Comparison of ENCODE assay signal across 8 cellular contexts in genomic region chr20:13219327-13220193, GRCh38. TPM values are rescaled to one million over a fixed set of nuclear protein-coding genes. Genes with fewer than 3 reads are reported as not detected.
A peak's percentile ranks its signal among the peaks of the same experiment; 100 is the strongest.
DNase-seq lines count a peak whose midpoint lies in the region; ATAC-seq, FAIRE-seq and TF ChIP-seq lines count a peak whose summit lies in the region.

No MANE protein-coding gene starts in this region.

- peak overlapping the region; percentile 97 for H3K4me2 ChIP-seq in A549

- TF ChIP-seq CTCF in A549 (IDR thresholded peaks at IDR 0.05) = no peak
- TF ChIP-seq CTCF in nephron progenitor cell (IDR thresholded peaks at IDR 0.05) = no peak

- H3K27ac Mint-ChIP-seq in nephron progenitor cell = no peak overlapping the region

- peaks cover 37% of the 10 kb centered on the region for H3K27me3 Mint-ChIP-seq in nephron progenitor cell (ENCODE audit: low read depth, poor library complexity)

- CTCF ChIA-PET in A549 (lab: Yijun Ruan, JAX) = no interaction called here

- no peak for TF ChIP-seq POLR2A in A549 (IDR thresholded peaks at IDR 0.05; ENCODE audit: low read length)

- no peak for TF ChIP-seq RAD21 in A549 (conservative IDR thresholded peaks at IDR 0.05 in 1 of 2, IDR thresholded peaks at IDR 0.05 in 1 of 2)

- H3K27ac ChIP-seq in A549 (no peak overlapping the region), esophagus (ENCODE audit: low read depth in 2 of 2, low read length in 1 of 2) (no peak overlapping the region)

- H3K36me3 Mint-ChIP-seq in nephron progenitor cell (ENCODE audit: low read depth) = no peaks in the 10 kb centered on the region

- 40% methylated on average over 38 of the region's 38 CpGs for WGBS in A549 (ENCODE audit: missing lambda C conversion rate)
- 20 to 31% methylated on average over 38 of the region's 38 CpGs for WGBS in esophagus, 2 donors

- in situ Hi-C loops in ACHN (cut with HindIII; ENCODE audit: low pct_ligation_motif_present, low pct_unique_long_range_greater_than_20kb, low sequenced_read_pairs) = no loop called here

- no peak for FAIRE-seq in A549 (lab: Jason Lieb, UNC)

- peaks cover 67% of the 10 kb centered on the region for H3K4me1 Mint-ChIP-seq in nephron progenitor cell

- peak overlapping the region; percentile 84 for H3K4me3 Mint-ChIP-seq in nephron progenitor cell

- DNase-seq in A549 (ENCODE audit: low read depth in 1 of 2, low spot score in 1 of 2) (no peak), NT2/D1 (ENCODE audit: low read depth, low spot score) (no peak), nephron progenitor cell (no peak), iPS-NIHi11 (ENCODE audit: low spot score) (no peak), ACHN (no peak)

- POLR2A ChIA-PET in A549 (lab: Yijun Ruan, JAX) = no interaction called here

- H3K9me3 ChIP-seq in A549 = no peaks in the 10 kb centered on the region
- no peaks in the 10 kb centered on the region for H3K9me3 ChIP-seq in NT2/D1 (ENCODE audit: insufficient read depth, low read length)
- H3K9me3 ChIP-seq in esophagus (ENCODE audit: control insufficient read depth in 2 of 2, insufficient read depth in 1 of 2, low read depth in 1 of 2, low read length in 1 of 2) = no peaks in the 10 kb centered on the region

- H3K36me3 ChIP-seq in NT2/D1 (ENCODE audit: insufficient read depth, insufficient read length, low read length) = no peaks in the 10 kb centered on the region
- H3K36me3 ChIP-seq in esophagus (ENCODE audit: control insufficient read depth in 2 of 2, insufficient read depth in 2 of 2, low read length in 1 of 2) = no peaks in the 10 kb centered on the region

- H3K9me3 Mint-ChIP-seq in nephron progenitor cell = no peaks in the 10 kb centered on the region

- peak overlapping the region; percentile 56 for H3K9ac ChIP-seq in NT2/D1 (ENCODE audit: insufficient read length, low read depth)

- ATAC-seq in A549 = no peak; a peak in 1 of 6 replicates
- ATAC-seq in GM21723 (IDR thresholded peaks at IDR 0.05; ENCODE audit: unreplicated experiment) = no peak
- ATAC-seq in HG02642 (IDR thresholded peaks at IDR 0.05; ENCODE audit: poor library complexity, unreplicated experiment) = no peak

- H3K4me1 ChIP-seq in A549 (peaks cover 11% of the 10 kb centered on the region; the same call in 2 of the 3 replicates), NT2/D1 (ENCODE audit: insufficient read depth, insufficient read length) (no peaks in the 10 kb centered on the region), esophagus (ENCODE audit: control insufficient read depth in 2 of 2, insufficient read depth in 2 of 2, low read length in 1 of 2) (peaks cover 4 to 13% of the 10 kb centered on the region in 2 donors)

- no peak for TF ChIP-seq EP300 in A549 (IDR thresholded peaks at IDR 0.05)

- peak overlapping the region; percentile 86 for H3K4me3 ChIP-seq in A549
- peak overlapping the region; percentile 39 for H3K4me3 ChIP-seq in NT2/D1 (ENCODE audit: insufficient read length, low read depth)
- peak overlapping the region; percentile 52 to 65 for H3K4me3 ChIP-seq in esophagus (ENCODE audit: low read depth in 1 of 2, low read length in 2 of 2)

- H3K27me3 ChIP-seq in NT2/D1 (ENCODE audit: insufficient read depth, insufficient read length) (peaks cover 63% of the 10 kb centered on the region), esophagus (ENCODE audit: control insufficient read depth in 1 of 2, insufficient read depth in 2 of 2, low read length in 2 of 2) (peaks cover 0 to 5% of the 10 kb centered on the region in 2 donors)

TF ChIP-seq in A549, 52 proteins besides CTCF, POLR2A, EP300 and RAD21:
- TF ChIP-seq CBX8 (IDR thresholded peaks at IDR 0.05) (peak; percentile 39; the same call in 1 of the 2 replicates), JUN (IDR thresholded peaks at IDR 0.05) (no peak), FOXS1 (CRISPR knock-in tag; IDR thresholded peaks at IDR 0.05) (no peak), JUNB (IDR thresholded peaks at IDR 0.05) (no peak)
- TF ChIP-seq, protein P1, sequence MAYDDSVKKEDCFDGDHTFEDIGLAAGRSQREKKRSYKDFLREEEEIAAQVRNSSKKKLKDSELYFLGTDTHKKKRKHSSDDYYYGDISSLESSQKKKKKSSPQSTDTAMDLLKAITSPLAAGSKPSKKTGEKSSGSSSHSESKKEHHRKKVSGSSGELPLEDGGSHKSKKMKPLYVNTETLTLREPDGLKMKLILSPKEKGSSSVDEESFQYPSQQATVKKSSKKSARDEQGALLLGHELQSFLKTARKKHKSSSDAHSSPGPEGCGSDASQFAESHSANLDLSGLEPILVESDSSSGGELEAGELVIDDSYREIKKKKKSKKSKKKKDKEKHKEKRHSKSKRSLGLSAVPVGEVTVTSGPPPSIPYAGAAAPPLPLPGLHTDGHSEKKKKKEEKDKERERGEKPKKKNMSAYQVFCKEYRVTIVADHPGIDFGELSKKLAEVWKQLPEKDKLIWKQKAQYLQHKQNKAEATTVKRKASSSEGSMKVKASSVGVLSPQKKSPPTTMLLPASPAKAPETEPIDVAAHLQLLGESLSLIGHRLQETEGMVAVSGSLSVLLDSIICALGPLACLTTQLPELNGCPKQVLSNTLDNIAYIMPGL (CRISPR knock-in tag; IDR thresholded peaks at IDR 0.05; ENCODE audit: borderline replicate concordance) = no peak

RNA-seq across cellular contexts. Expression of gene ISM1, which starts 1.5 kb away (rescaled TPM):
- polyA plus RNA-seq in A549 (2011; rRNA removed) (0.18 and 0.30 TPM in 2 replicates), A549 (2017; fragmentation: RNase III; extraction: RNeasy Plus Mini Kit Qiagen cat#74134 plus additional on column Dnase treatment) (0.39 to 0.50 TPM (median 0.45 TPM) in 3 replicates), esophagus (1 to 10 TPM; 1.5 to 2.2 TPM)
- 0.19 and 0.25 TPM in 2 replicates for polyA plus RNA-seq in A549 (2012; cell fraction: cytosol; rRNA removed)
- 0.06 and 0.19 TPM in 2 replicates for polyA plus RNA-seq in A549 (2012; cell fraction: nucleus; rRNA removed)
- polyA minus RNA-seq in A549 (2011; rRNA and poly(A)+ RNA removed) = 0.29 and 0.41 TPM in 2 replicates
